Comparison of ENCODE assay signal across 8 cellular contexts in the genomic region with DNA sequence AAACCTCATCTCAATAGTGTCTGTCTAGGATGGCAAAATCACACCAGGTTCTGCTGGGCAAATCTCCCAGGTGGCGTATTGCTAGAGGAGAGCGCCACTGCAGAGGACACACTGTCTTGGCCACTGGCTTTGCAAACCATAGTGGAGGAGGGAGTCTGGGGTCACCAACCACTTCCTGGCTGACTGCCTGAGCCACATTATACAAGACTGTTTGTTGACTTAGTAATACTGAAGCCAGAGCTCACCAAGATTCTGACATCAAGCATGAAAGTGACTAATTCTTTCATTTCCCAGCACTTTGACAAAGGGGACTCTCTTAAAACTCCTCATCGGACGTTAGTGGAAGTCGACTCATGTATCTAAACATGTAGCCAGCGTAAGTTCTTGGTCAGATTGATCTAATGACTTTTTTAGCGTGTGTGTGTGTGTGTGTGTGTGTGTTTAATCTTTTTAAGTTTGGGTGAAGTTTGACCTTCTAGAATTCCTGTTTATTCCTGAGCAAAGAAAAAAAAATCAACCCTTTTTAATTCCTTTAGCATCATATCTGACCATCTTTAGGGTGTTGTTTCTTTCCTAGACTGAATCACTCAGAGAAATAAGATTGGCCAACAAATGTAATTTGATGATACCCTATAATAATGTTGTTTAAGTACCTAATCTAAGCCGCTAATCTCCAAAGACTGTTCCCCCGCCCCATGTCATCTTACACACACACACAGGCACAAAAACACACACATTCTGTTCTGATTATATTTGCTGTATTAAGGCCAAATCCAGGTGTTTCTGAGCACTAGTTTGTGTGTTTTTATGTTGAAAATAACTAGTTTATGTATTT. TPM values are rescaled to one million over a fixed set of nuclear protein-coding genes. Genes with fewer than 3 reads are reported as not detected.
DNase-seq lines count a peak whose midpoint lies in the region; ATAC-seq and TF ChIP-seq lines count a peak whose summit lies in the region.

No MANE protein-coding gene starts in this region.

- peaks cover 80% of the 10 kb centered on the region for H3K4me1 Mint-ChIP-seq in activated T-cell treated with anti-CD3 and anti-CD28 coated beads, Interleukin-2, amount 50 U/mL, for 4 hours (ENCODE audit: low read depth)

- peak; percentile 80 for ATAC-seq in HG02840 (IDR thresholded peaks at IDR 0.05; ENCODE audit: low FRiP score, unreplicated experiment)
- ATAC-seq in activated T-cell treated with anti-CD3 and anti-CD28 coated beads, Interleukin-2, amount 50 U/mL, for 4 hours, result peak; percentile 95

- H3K27me3 Mint-ChIP-seq in activated T-cell treated with anti-CD3 and anti-CD28 coated beads, Interleukin-2, amount 50 U/mL, for 4 hours (ENCODE audit: low read depth), result no peaks in the 10 kb centered on the region

- in situ Hi-C loops in HAP-1 (cut with MboI; ENCODE audit: low sequenced_read_pairs), result no loop called here

- H3K4me3 ChIP-seq in fibroblast of villous mesenchyme (ENCODE audit: low read depth, low read length) (no peak overlapping the region), HAP-1 (no peak overlapping the region)

- DNase-seq in NCI-H1417 (lab: John Stamatoyannopoulos, UW) (peak in 2 of 3 experiments; percentile 13 to 25), NCI-H1417 treated with DMSO at 0.1 percent for 48 hours (lab: John Stamatoyannopoulos, UW) (no peak), NCI-H524 treated with DMSO at 0.1 percent for 48 hours (lab: John Stamatoyannopoulos, UW) (peak; percentile 16), fibroblast of villous mesenchyme (ENCODE audit: low read depth) (peak; percentile 82), pulmonary artery endothelial cell (ENCODE audit: low read depth, low spot score) (peak; percentile 71), HAP-1 (ENCODE audit: low spot score in 2 of 2) (no peak)
- peak; percentile 39 for DNase-seq in activated T-cell treated with anti-CD3 and anti-CD28 coated beads, Interleukin-2, amount 50 U/mL, for 4 hours

- no peaks in the 10 kb centered on the region for H3K36me3 ChIP-seq in HAP-1 (replicated peaks)

- no peaks in the 10 kb centered on the region for H3K9me3 Mint-ChIP-seq in activated T-cell treated with anti-CD3 and anti-CD28 coated beads, Interleukin-2, amount 50 U/mL, for 4 hours

- peaks cover 2% of the 10 kb centered on the region for H3K36me3 Mint-ChIP-seq in activated T-cell treated with anti-CD3 and anti-CD28 coated beads, Interleukin-2, amount 50 U/mL, for 4 hours (ENCODE audit: insufficient read depth)

- TF ChIP-seq CTCF in fibroblast of villous mesenchyme (IDR thresholded peaks at IDR 0.05; ENCODE audit: insufficient read depth, low read depth, low read length), result no peak

- peak overlapping the region; percentile 75 for H3K4me3 Mint-ChIP-seq in activated T-cell treated with anti-CD3 and anti-CD28 coated beads, Interleukin-2, amount 50 U/mL, for 4 hours

- H3K4me1 ChIP-seq in HAP-1, result peaks cover 6% of the 10 kb centered on the region

- no peaks in the 10 kb centered on the region for H3K27me3 ChIP-seq in HAP-1 (ENCODE audit: low read depth)

- no peaks in the 10 kb centered on the region for H3K9me3 ChIP-seq in HAP-1

RNA-seq across cellular contexts. Expression of a gene that starts 13.8 kb away (rescaled TPM):
- 10 to 100 TPM; 14.3 to 28.0 (median 19.7) TPM for total RNA-seq in activated T-cell treated with anti-CD3 and anti-CD28 coated beads, Interleukin-2, amount 50 U/mL, for 4 hours
- total RNA-seq in fibroblast of villous mesenchyme, result 3.9 and 4.3 TPM in 2 replicates
- 6.5 and 7.3 TPM in 2 replicates for total RNA-seq in pulmonary artery endothelial cell

RNA-seq across cellular contexts. Expression of a gene that starts 24.5 kb away (rescaled TPM):
- 100 to 1,000 TPM; 127 to 142 (median 139) TPM for total RNA-seq in activated T-cell treated with anti-CD3 and anti-CD28 coated beads, Interleukin-2, amount 50 U/mL, for 4 hours
- total RNA-seq in fibroblast of villous mesenchyme, result 19.6 and 32.4 TPM in 2 replicates
- 36.9 and 44.6 TPM in 2 replicates for total RNA-seq in pulmonary artery endothelial cell

Comparison
In these comparisons a context has a peak if more than half of its experiments do, and no peak if none do; other contexts are left out.
1. DNase-seq: peak in NCI-H1417 (2 of 3), NCI-H524 treated with DMSO at 0.1 percent for 48 hours (single experiment), activated T-cell treated with anti-CD3 and anti-CD28 coated beads, Interleukin-2, amount 50 U/mL, for 4 hours (single experiment), fibroblast of villous mesenchyme (single experiment) and pulmonary artery endothelial cell (single experiment); none in NCI-H1417 treated with DMSO at 0.1 percent for 48 hours (single experiment) and HAP-1 (0 of 2).